In genomic region chr1:241557551-241558193, GRCh38 we compare ENCODE assay signal across 1 cellular context.
TF ChIP-seq lines count a peak whose summit lies in the region.

No MANE protein-coding gene starts in this region.

TF ChIP-seq in A549, 52 proteins besides CTCF, POLR2A, EP300 and RAD21:
- TF ChIP-seq MAZ (IDR thresholded peaks at IDR 0.05; ENCODE audit: borderline replicate concordance, low read depth, low read length) (no peak), EHF (CRISPR knock-in tag; IDR thresholded peaks at IDR 0.05) (no peak), CEBPB (IDR thresholded peaks at IDR 0.05) (0 out of 4 replicates have a peak, but pooled peaks of 1 of the 2 experiments have one; percentile 25), JUNB (IDR thresholded peaks at IDR 0.05) (no peak), RNF2 (IDR thresholded peaks at IDR 0.05; ENCODE audit: borderline replicate concordance, low read depth) (no peak)
